Comparison of ENCODE assay signal across 9 cellular contexts in the genomic region with DNA sequence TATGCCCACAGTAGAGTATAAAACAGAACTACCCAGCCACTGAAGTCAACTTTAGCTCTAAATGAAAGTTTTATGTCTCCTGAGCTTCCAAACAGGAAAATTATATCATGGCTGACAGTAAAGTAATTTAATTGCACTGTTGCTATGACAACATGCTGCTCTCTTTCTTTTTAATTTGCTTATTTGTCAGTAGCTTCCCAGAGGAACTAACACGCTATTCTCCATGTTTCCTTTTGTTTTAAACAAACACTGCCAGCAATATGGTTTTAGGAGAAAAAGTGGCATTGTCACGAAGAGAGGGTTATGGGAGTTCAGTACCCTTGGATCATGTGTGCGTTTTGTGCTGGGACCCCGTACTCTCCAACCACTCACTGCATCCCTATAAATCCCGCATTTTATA. TPM values are rescaled to one million over a fixed set of nuclear protein-coding genes. Genes with fewer than 3 reads are reported as not detected.
DNase-seq lines count a peak whose midpoint lies in the region; ATAC-seq, FAIRE-seq and TF ChIP-seq lines count a peak whose summit lies in the region.
"Had no signal": no experiment of that assay in that cellular context is flagged by ENCODE, and none has a peak within 500 bp of the region (broad histone marks: within the 10 kb centered on the region; RNA-seq: fewer than 3 reads in every experiment).

No MANE protein-coding gene starts in this region.

- H3K27me3 Mint-ChIP-seq in MCF 10A (ENCODE audit: insufficient read depth, unreplicated experiment) = no peaks in the 10 kb centered on the region
- H3K27me3 Mint-ChIP-seq in type B pancreatic cell = no peaks in the 10 kb centered on the region

- H3K27ac ChIP-seq in mammary epithelial cell (ENCODE audit: insufficient read depth, low read depth, low read length) = no peak overlapping the region
- H3K27ac ChIP-seq in GM12878 (ENCODE audit: control insufficient read depth, insufficient read depth) = peak overlapping the region; percentile 91; the same call in 1 of the 2 replicates
- peak overlapping the region; percentile 92 for H3K27ac ChIP-seq in lower lobe of right lung
- peak overlapping the region in 1 of 2 donors; percentile 80 for H3K27ac ChIP-seq in small intestine (ENCODE audit: low read depth in 1 of 2, low read length in 1 of 2)

- intact Hi-C loops in MCF 10A (cut with micrococcal nuclease) (loop anchor here (5.0 kb wide), 4 partner anchors 127 to 502 kb away; no protein-coding TSS in a partner anchor), mammary epithelial cell (cut with micrococcal nuclease) (loop anchor here (5.0 to 10.0 kb wide), 6 partner anchors 200 to 497 kb away; no protein-coding TSS in a partner anchor), GM12878 (cut with micrococcal nuclease; ENCODE audit: unreplicated experiment) (loop anchor here (2.0 to 5.0 kb wide), 3 partner anchors 33 to 112 kb away; no protein-coding TSS in a partner anchor), lower lobe of right lung (cut with DNase I) (no loop called here)

- H2AFZ ChIP-seq in mammary epithelial cell (ENCODE audit: low read depth, low read length) = no peak overlapping the region
- no peak overlapping the region for H2AFZ ChIP-seq in GM12878 (ENCODE audit: control insufficient read depth, low read depth, low read length)

- H3K9me3 ChIP-seq in mammary epithelial cell (replicated peaks; ENCODE audit: insufficient read depth, low read length) (no peaks in the 10 kb centered on the region), GM12878 (replicated peaks; ENCODE audit: control insufficient read depth, insufficient read depth, low read length) (peaks cover 2% of the 10 kb centered on the region; the same call in 2 of the 3 replicates), lower lobe of right lung (no peaks in the 10 kb centered on the region), small intestine (ENCODE audit: control insufficient read depth, low read depth) (no peaks in the 10 kb centered on the region)

- in situ Hi-C loops in mammary epithelial cell (cut with MboI; ENCODE audit: low sequenced_read_pairs in 2 of 2) (loop anchor here (25.0 kb wide), 2 partner anchors 378 to 497 kb away; no protein-coding TSS in a partner anchor), GM12878 (cut with MboI) (no loop called here)

- H3K4me1 Mint-ChIP-seq in MCF 10A (ENCODE audit: insufficient read depth, unreplicated experiment) = peaks cover 20% of the 10 kb centered on the region
- H3K4me1 Mint-ChIP-seq in type B pancreatic cell (ENCODE audit: unreplicated experiment) = peaks cover 32% of the 10 kb centered on the region

- CTCF ChIA-PET in MCF 10A (lab: Yijun Ruan, JAX) (interaction anchor here (0.7 to 1.7 kb wide), 6 partner anchors 9 to 493 kb away, joined by 3 to 9 read pairs (median 3); no protein-coding TSS in a partner anchor), mammary epithelial cell (lab: Charles Lee; ENCODE audit: low non-redundant PET) (interaction anchor here (0.6 kb wide), 1 partner anchor 482 kb away, joined by 4 read pairs; no protein-coding TSS in a partner anchor), GM12878 (lab: Yijun Ruan, JAX) (interaction anchor here (0.7 to 2.9 kb wide), 13 partner anchors 8 to 238 kb away, joined by 3 to 12 read pairs (median 3); no protein-coding TSS in a partner anchor)

- dilution Hi-C loops in mammary epithelial cell (cut with HindIII; ENCODE audit: low sequenced_read_pairs) = no loop called here

- no peak for TF ChIP-seq POLR2A in GM12878 (IDR thresholded peaks at IDR 0.05; ENCODE audit: low read depth, low read length)

- TF ChIP-seq CTCF in MCF 10A (IDR thresholded peaks at IDR 0.05; ENCODE audit: unreplicated experiment) (no peak), mammary epithelial cell (conservative IDR thresholded peaks at IDR 0.05 in 1 of 2, IDR thresholded peaks at IDR 0.05 in 1 of 2; ENCODE audit: extremely low read depth in 1 of 2, insufficient read depth in 1 of 2, low read depth in 1 of 2, low read length in 2 of 2) (no peak), GM12878 (IDR thresholded peaks at IDR 0.05 in 2 of 3, conservative IDR thresholded peaks at IDR 0.05 in 1 of 3; ENCODE audit: control insufficient read depth in 2 of 3, extremely low read depth in 1 of 3, insufficient read depth in 1 of 3, low read depth in 3 of 3, low read length in 3 of 3) (no peak), lower lobe of right lung (IDR thresholded peaks at IDR 0.05) (no peak), type B pancreatic cell (conservative IDR thresholded peaks at IDR 0.05) (no peak)

- no peak for DNase-seq in MCF 10A (ENCODE audit: unreplicated experiment)
- DNase-seq in mammary epithelial cell = no peak
- DNase-seq in GM12878 (ENCODE audit: low read depth, low spot score) = no peak
- DNase-seq in lower lobe of right lung = no peak
- DNase-seq in type B pancreatic cell (ENCODE audit: extremely low spot score, unreplicated experiment) = no peak
- DNase-seq in NCI-H2196 treated with DMSO at 0.1 percent for 48 hours (lab: John Stamatoyannopoulos, UW; ENCODE audit: unreplicated experiment) = no peak
- DNase-seq in NCI-H187 (lab: John Stamatoyannopoulos, UW) = no peak
- no peak for DNase-seq in small intestine
- DNase-seq: GDM1 had no signal

- H3K27ac Mint-ChIP-seq in MCF 10A (ENCODE audit: low read depth, unreplicated experiment) (peak overlapping the region; percentile 82), type B pancreatic cell (peak overlapping the region; percentile 97)

- SMC1A ChIA-PET in GM12878 (lab: Charles Lee; ENCODE audit: uncharacterized antibody, unreplicated experiment) = interaction anchor here (0.9 to 2.9 kb wide), 25 partner anchors 9 to 357 kb away, joined by 3 to 16 read pairs (median 4); no protein-coding TSS in a partner anchor

- H3K36me3 ChIP-seq in mammary epithelial cell (ENCODE audit: insufficient read depth, low read length) = no peaks in the 10 kb centered on the region
- peaks cover 3% of the 10 kb centered on the region in 2 experiments for H3K36me3 ChIP-seq in GM12878 (ENCODE audit: control insufficient read depth in 2 of 2, insufficient read depth in 2 of 2, low read length in 1 of 2)
- H3K36me3 ChIP-seq in lower lobe of right lung = peaks cover 24% of the 10 kb centered on the region
- peaks cover 3% of the 10 kb centered on the region in 2 donors for H3K36me3 ChIP-seq in small intestine (ENCODE audit: control insufficient read depth in 2 of 2, insufficient read depth in 2 of 2, low read length in 2 of 2)

- no peaks in the 10 kb centered on the region for H4K20me1 ChIP-seq in mammary epithelial cell (ENCODE audit: insufficient read depth, low read length)
- H4K20me1 ChIP-seq in GM12878 (ENCODE audit: control insufficient read depth, insufficient read depth) = no peaks in the 10 kb centered on the region

- POLR2A ChIA-PET in MCF 10A (lab: Yijun Ruan, JAX) (interaction anchor here (0.5 to 2.1 kb wide), 14 partner anchors 9 to 541 kb away, joined by 3 to 15 read pairs (median 6); a partner anchor contains a TSS), GM12878 (lab: Charles Lee) (interaction anchor here (0.5 to 2.3 kb wide), 17 partner anchors 9 to 155 kb away, joined by 3 to 13 read pairs (median 4); no protein-coding TSS in a partner anchor)

- no peak overlapping the region for H3K9ac ChIP-seq in mammary epithelial cell (ENCODE audit: insufficient read depth, low read length)
- peak overlapping the region; percentile 94 for H3K9ac ChIP-seq in GM12878 (ENCODE audit: control insufficient read depth, insufficient read depth, low read length)

- H3K27me3 ChIP-seq in mammary epithelial cell (ENCODE audit: insufficient read depth, low read length) (peaks cover 2% of the 10 kb centered on the region), GM12878 (replicated peaks in 1 of 2; ENCODE audit: control insufficient read depth in 2 of 2, insufficient read depth in 2 of 2, low read length in 1 of 2) (no peaks in the 10 kb centered on the region), lower lobe of right lung (ENCODE audit: low read depth) (no peaks in the 10 kb centered on the region), small intestine (ENCODE audit: control insufficient read depth in 2 of 2, insufficient read depth in 2 of 2, low read length in 2 of 2) (no peaks in the 10 kb centered on the region)

- no peak for TF ChIP-seq RAD21 in GM12878 (IDR thresholded peaks at IDR 0.05; ENCODE audit: insufficient read depth, low read depth, low read length)

- H3K4me1 ChIP-seq in mammary epithelial cell (ENCODE audit: insufficient read depth, low read length) = peaks cover 8% of the 10 kb centered on the region
- peaks cover 12% of the 10 kb centered on the region for H3K4me1 ChIP-seq in GM12878 (ENCODE audit: control insufficient read depth, insufficient read depth, low read length)
- H3K4me1 ChIP-seq in lower lobe of right lung = peaks cover 47% of the 10 kb centered on the region
- H3K4me1 ChIP-seq in small intestine (ENCODE audit: control insufficient read depth in 2 of 2, insufficient read depth in 1 of 2, low read depth in 1 of 2, low read length in 1 of 2) = peaks cover 10 to 11% of the 10 kb centered on the region in 2 donors

- BruUV-seq in MCF 10A (replicated peaks; lab: Mats Ljungman, UMichigan) (TSS peak; percentile 36), mammary epithelial cell (replicated peaks; lab: Mats Ljungman, UMichigan) (no TSS peak), GM12878 (replicated peaks; lab: Mats Ljungman, UMichigan) (TSS peak; percentile 52)

- H3K9me3 Mint-ChIP-seq in MCF 10A (ENCODE audit: unreplicated experiment) = no peaks in the 10 kb centered on the region
- H3K9me3 Mint-ChIP-seq in type B pancreatic cell = no peaks in the 10 kb centered on the region

- 85% methylated on average over 5 of the region's 5 CpGs for WGBS in mammary epithelial cell (ENCODE audit: low coverage, missing lambda C conversion rate)
- 67% methylated on average over 5 of the region's 5 CpGs for WGBS in GM12878 (ENCODE audit: insufficient coverage, insufficient replicate concordance, low lambda C conversion rate, missing lambda C conversion rate)
- 28 to 46% (median 31%) methylated on average over 5 of the region's 5 CpGs for WGBS in small intestine, 3 donors

- H3K4me3 ChIP-seq in mammary epithelial cell (replicated peaks in 1 of 3; ENCODE audit: insufficient read depth in 1 of 3, low read depth in 2 of 3, low read length in 3 of 3) (no peak overlapping the region), GM12878 (peak overlapping the region; percentile 85), lower lobe of right lung (peak overlapping the region; percentile 84), small intestine (ENCODE audit: low read depth in 1 of 2, low read length in 2 of 2) (peak overlapping the region in 1 of 2 donors; percentile 98)

- RAD21 ChIA-PET in GM12878 (lab: Charles Lee; ENCODE audit: unreplicated experiment) = interaction anchor here (0.6 to 2.9 kb wide), 18 partner anchors 9 to 266 kb away, joined by 3 to 27 read pairs (median 3); no protein-coding TSS in a partner anchor

- H3K36me3 Mint-ChIP-seq in MCF 10A (ENCODE audit: insufficient read depth, unreplicated experiment) = peaks cover 9% of the 10 kb centered on the region
- peaks cover 32% of the 10 kb centered on the region for H3K36me3 Mint-ChIP-seq in type B pancreatic cell

- ATAC-seq in GM12878 (no peak), lower lobe of right lung (no peak)

- TF ChIP-seq EP300 in GM12878 (IDR thresholded peaks at IDR 0.05; ENCODE audit: borderline replicate concordance in 1 of 2, control insufficient read depth in 1 of 2, low read depth in 2 of 2, low read length in 2 of 2) = no peak

- H3K4me2 ChIP-seq in mammary epithelial cell (ENCODE audit: insufficient read depth, low read depth, low read length) (no peak overlapping the region), GM12878 (ENCODE audit: control insufficient read depth, insufficient read depth) (peak overlapping the region; percentile 56)

- H3K4me3 Mint-ChIP-seq in MCF 10A (ENCODE audit: unreplicated experiment) = peak overlapping the region; percentile 90
- H3K4me3 Mint-ChIP-seq in type B pancreatic cell = peak overlapping the region; percentile 99

- FAIRE-seq in GM12878 (lab: Jason Lieb, UNC) (no peak), small intestine (lab: Jason Lieb, UNC) (no peak)

- no peaks in the 10 kb centered on the region for H3K79me2 ChIP-seq in mammary epithelial cell (ENCODE audit: insufficient read depth, low read length)
- peaks cover 67% of the 10 kb centered on the region for H3K79me2 ChIP-seq in GM12878 (ENCODE audit: control insufficient read depth, insufficient read depth, low read length)

RNA-seq across cellular contexts. Expression of a gene that starts 1.9 kb away (rescaled TPM):
- 25.8 and 27.1 TPM in 2 replicates for total RNA-seq in MCF 10A (2022)
- total RNA-seq in mammary epithelial cell = 10 to 100 TPM in 1 of 2 donors, 1 to 10 TPM in 1; 4.6 to 17.0 TPM
- polyA plus RNA-seq in mammary epithelial cell = 4.0 TPM
- polyA minus RNA-seq in mammary epithelial cell = 18.6 TPM
- total RNA-seq in GM12878 (2013; cell fraction: nucleolus; rRNA removed) = 112 and 136 TPM in 2 replicates
- total RNA-seq in GM12878 (2014; rRNA removed) = 41.7 and 42.0 TPM in 2 replicates
- total RNA-seq in GM12878 (2014; rRNA removed; fragmentation: Illumina TruSeq; extraction: Trizol) = 32.5 and 33.8 TPM in 2 replicates
- total RNA-seq in GM12878 (2021) = 66.1 and 68.9 TPM in 2 replicates
- polyA plus RNA-seq in GM12878 (2011; ENCODE audit: low read depth) = 19.9 TPM
- polyA plus RNA-seq in GM12878 (2011; rRNA removed) = 21.5 and 25.6 TPM in 2 replicates
- polyA plus RNA-seq in GM12878 (2011; cell fraction: cytosol; rRNA removed) = 21.5 and 21.7 TPM in 2 replicates
- polyA plus RNA-seq in GM12878 (2011; cell fraction: nucleus; rRNA removed) = 17.3 and 21.5 TPM in 2 replicates
- 28.8 and 31.2 TPM in 2 replicates for polyA plus RNA-seq in GM12878 (2012)
- 43.6 and 46.8 TPM in 2 replicates for polyA plus RNA-seq in GM12878 (2014; fragmentation: Illumina TruSeq; extraction: Trizol)
- 1 to 10 TPM; 4.5 to 7.1 TPM for polyA plus RNA-seq in GM12878 (2014; fragmentation: Nextera tagmentation; extraction: Ambion mirVana)
- 34.5 and 38.4 TPM in 2 replicates for polyA plus RNA-seq in GM12878 (2014; rRNA removed)
- polyA plus RNA-seq in GM12878 (2016; fragmentation: Nextera tagmentation; extraction: Ambion mirVana) = 10 to 100 TPM; 21.2 to 23.7 TPM
- 42.8 and 49.2 TPM in 2 replicates for polyA minus RNA-seq in GM12878 (2011; rRNA and poly(A)+ RNA removed)
- polyA minus RNA-seq in GM12878 (2011; cell fraction: cytosol; rRNA and poly(A)+ RNA removed) = 15.0 and 20.3 TPM in 2 replicates
- 27.3 and 39.6 TPM in 2 replicates for polyA minus RNA-seq in GM12878 (2011; cell fraction: nucleus; rRNA and poly(A)+ RNA removed)
- 116 TPM for total RNA-seq in lower lobe of right lung
- 40.4 and 73.5 TPM in 2 replicates for total RNA-seq in type B pancreatic cell (ENCODE audit: low replicate concordance)
- 10 to 100 TPM; 22.0 to 47.3 (median 47.2) TPM for polyA plus RNA-seq in small intestine

Comparison
In these comparisons a context has a peak if more than half of its experiments do, and no peak if none do; other contexts are left out.
1. H3K4me3 ChIP-seq: peak in GM12878 (single experiment) and lower lobe of right lung (single experiment); none in mammary epithelial cell (0 of 3).